In the genomic region with DNA sequence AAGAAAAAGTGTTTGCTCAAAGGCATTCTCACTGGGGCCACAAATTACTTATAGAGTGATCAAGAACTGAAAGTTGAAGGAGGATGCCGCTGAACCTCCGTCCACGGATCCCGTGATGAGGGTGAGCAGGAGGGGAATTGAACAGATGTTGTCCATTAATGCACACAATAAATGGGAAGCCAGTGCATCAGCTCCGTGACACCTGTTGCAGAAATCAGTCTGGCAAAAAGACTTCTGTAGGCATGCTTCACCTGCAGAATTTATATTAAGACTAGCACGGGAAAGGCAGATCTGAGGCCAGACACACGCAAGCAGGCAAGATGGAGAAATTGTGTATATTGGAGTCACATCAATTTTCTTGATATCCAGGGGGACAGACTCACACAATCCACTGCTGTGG, we compare ENCODE assay signal across 24 cellular contexts.
"Had no signal": no experiment of that assay in that cellular context is flagged by ENCODE, and none has a peak within 500 bp of the region (broad histone marks: within the 10 kb centered on the region; RNA-seq: fewer than 3 reads in every experiment).

No MANE protein-coding gene starts in this region.

- DNase-seq: activated CD4-positive, alpha-beta memory T cell treated with anti-CD3 and anti-CD28 coated beads, Interleukin-2, amount 10 ng/mL, durations not matched to agents 7 days and 5 days; activated CD4-positive, alpha-beta T cell treated with anti-CD3 and anti-CD28 coated beads, Interleukin-2, amount 10 ng/mL, durations not matched to agents 7 days and 5 days; activated CD4-positive, CD25-positive, alpha-beta regulatory T cell; activated gamma-delta T cell treated with Interleukin-2 at 50 U/mL for 16 hours; activated naive CD4-positive, alpha-beta T cell treated with anti-CD3 and anti-CD28 coated beads, Interleukin-2, amount 10 ng/mL, durations not matched to agents 7 days and 5 days; activated naive CD8-positive, alpha-beta T cell treated with anti-CD3 and anti-CD28 coated beads for 36 hours; activated T-cell treated with anti-CD3 and anti-CD28 coated beads for 4 hours; activated T-cell treated with anti-CD3 and anti-CD28 coated beads, Interleukin-2, amount 50 U/mL, for 48 hours; central memory CD4-positive, alpha-beta T cell; Kasumi-1; KBM-7; NCI-H1105 treated with DMSO at 0.1 percent for 48 hours; NCI-H146; NCI-H187 treated with DMSO at 0.1 percent for 48 hours; NCI-H2081 treated with DMSO at 0.1 percent for 48 hours; NCI-H2171 treated with DMSO at 0.1 percent for 48 hours; NCI-H226; NCI-H510A treated with DMSO at 0.1 percent for 48 hours; SHP77; T-cell; T-helper 2 cell; T1000 had no signal

- FAIRE-seq: RCC 7860, TTC549 had no signal
